ENCODE assay signal across 8 cellular contexts in genomic region chr6:41779793-41780622, GRCh38. TPM values are rescaled to one million over a fixed set of nuclear protein-coding genes. Genes with fewer than 3 reads are reported as not detected.
DNase-seq lines count a peak whose midpoint lies in the region; ATAC-seq and TF ChIP-seq lines count a peak whose summit lies in the region.

Gene FRS3 (minus strand): TSS chr6:41779900. CDS start chr6:41776987, 2,913 bp downstream.

- peak within 1 kb of the TSS; percentile 48 for H2AFZ ChIP-seq in OCI-LY3 (ENCODE audit: low read depth, low read length)

- peaks cover 2% of the 10 kb centered on the region for H3K36me3 ChIP-seq in OCI-LY3 (replicated peaks; ENCODE audit: low read depth, low read length)
- H3K36me3 ChIP-seq in mucosa of stomach (ENCODE audit: control insufficient read depth, insufficient read depth, low read length) = peaks cover 4% of the 10 kb centered on the region

- peak; percentile 97 for TF ChIP-seq CTCF in OCI-LY3 (IDR thresholded peaks at IDR 0.05; ENCODE audit: low read depth, low read length)
- peak; percentile 87 for TF ChIP-seq CTCF in epithelial cell of proximal tubule (conservative IDR thresholded peaks at IDR 0.05; ENCODE audit: low read depth, low read length)

- peak within 1 kb of the TSS; percentile 85 for H3K9ac ChIP-seq in OCI-LY3 (ENCODE audit: low read length)
- peak within 1 kb of the TSS; percentile 73 for H3K9ac ChIP-seq in mucosa of stomach (ENCODE audit: low read length)

- peak within 1 kb of the TSS; percentile 87 for H3K4me3 ChIP-seq in OCI-LY3 (ENCODE audit: low read length)
- H3K4me3 ChIP-seq in epithelial cell of proximal tubule (ENCODE audit: low read depth, low read length) = peak within 1 kb of the TSS; percentile 70
- peak within 1 kb of the TSS; percentile 73 for H3K4me3 ChIP-seq in mucosa of stomach (ENCODE audit: low read length)

- H3K27me3 ChIP-seq in OCI-LY3 (ENCODE audit: low read depth, low read length) (peaks cover 8% of the 10 kb centered on the region; the same call in 1 of the 2 replicates), mucosa of stomach (ENCODE audit: control insufficient read depth, insufficient read depth, low read length) (no peaks in the 10 kb centered on the region)

- no peak within 1 kb of the TSS for H3K27ac ChIP-seq in OCI-LY3 (ENCODE audit: low read length)

- H3K4me1 ChIP-seq in OCI-LY3 (ENCODE audit: low read length) (peaks cover 31% of the 10 kb centered on the region), mucosa of stomach (ENCODE audit: control insufficient read depth, insufficient read depth, low read length) (peaks cover 55% of the 10 kb centered on the region)

- DNase-seq in DMS153 (lab: John Stamatoyannopoulos, UW) = peak; percentile 86
- peak; percentile 94 for DNase-seq in HuH-7 (ENCODE audit: low spot score)
- peak; percentile 100 for DNase-seq in activated T-cell treated with anti-CD3 and anti-CD28 coated beads for 4 hours
- DNase-seq in epithelial cell of proximal tubule (ENCODE audit: low read depth) = no peak
- DNase-seq in stimulated activated CD8-positive, alpha-beta memory T cell treated with anti-CD3 and anti-CD28 coated beads, Interleukin-4, amount 100 ng/mL, for 48 hours = peak; percentile 100

- ATAC-seq in GM21526 (IDR thresholded peaks at IDR 0.05; ENCODE audit: low FRiP score, unreplicated experiment) = peak; percentile 88

- H3K9me3 ChIP-seq in OCI-LY3 (ENCODE audit: insufficient read depth, low read length) (no peaks in the 10 kb centered on the region), mucosa of stomach (ENCODE audit: control insufficient read depth, low read length) (no peaks in the 10 kb centered on the region)

- peak within 1 kb of the TSS; percentile 95 for H3K4me2 ChIP-seq in OCI-LY3 (ENCODE audit: low read length)

- H3K79me2 ChIP-seq in OCI-LY3 (ENCODE audit: low read length) = peaks cover 5% of the 10 kb centered on the region; the same call in 1 of the 2 replicates

- H4K20me1 ChIP-seq in OCI-LY3 (ENCODE audit: insufficient read depth, low read length) = no peaks in the 10 kb centered on the region

RNA-seq across cellular contexts. Expression of gene FRS3, which starts in this region (rescaled TPM):
- total RNA-seq in epithelial cell of proximal tubule = 2.0 and 6.1 TPM in 2 replicates
